ENCODE assay signal across 20 cellular contexts in genomic region chr16:22388101-22388644, GRCh38. TPM values are rescaled to one million over a fixed set of nuclear protein-coding genes. Genes with fewer than 3 reads are reported as not detected.
A peak's percentile ranks its signal among the peaks of the same experiment; 100 is the strongest.
DNase-seq lines count a peak whose midpoint lies in the region; TF ChIP-seq lines count a peak whose summit lies in the region.
"Had no signal": no experiment of that assay in that cellular context is flagged by ENCODE, and none has a peak within 500 bp of the region (broad histone marks: within the 10 kb centered on the region; RNA-seq: fewer than 3 reads in every experiment).

No MANE protein-coding gene starts in this region.

- H3K4me1 ChIP-seq in BE2C: no peaks in the 10 kb centered on the region
- H3K4me1 ChIP-seq: suprapubic skin had no signal

- no peaks in the 10 kb centered on the region for H3K9me3 ChIP-seq in BE2C
- H3K9me3 ChIP-seq: suprapubic skin had no signal

- no peak overlapping the region for H3K4me3 ChIP-seq in BE2C (ENCODE audit: low read depth, low read length)
- H3K4me3 ChIP-seq: cardiac muscle cell, skin epidermis, suprapubic skin had no signal

- H3K27me3 ChIP-seq in BE2C: no peaks in the 10 kb centered on the region
- H3K27me3 ChIP-seq: cardiac muscle cell, suprapubic skin had no signal

- DNase-seq in DMS53 (lab: John Stamatoyannopoulos, UW) (peak; percentile 54), DMS53 treated with DMSO at 0.1 percent for 48 hours (lab: John Stamatoyannopoulos, UW; ENCODE audit: unreplicated experiment) (no peak), NCI-H1417 (lab: John Stamatoyannopoulos, UW) (peak; percentile 9 to 89 (median 55)), OCI-M1 (lab: John Stamatoyannopoulos, UW) (peak; percentile 44), iris pigment epithelial cell (ENCODE audit: low read depth) (peak; percentile 28), NCI-H2107 (lab: John Stamatoyannopoulos, UW) (no peak), BE2C (no peak), GDM1 (lab: John Stamatoyannopoulos, UW) (no peak)
- DNase-seq: activated CD4-positive, alpha-beta T cell treated with anti-CD3 and anti-CD28 coated beads for 1 hour; activated naive CD4-positive, alpha-beta T cell treated with Interleukin-2 at 50 U/mL for 16 hours; activated T-cell treated with anti-CD3 and anti-CD28 coated beads, Interleukin-2, amount 50 U/mL, for 4 hours; glutamatergic neuron; Kasumi-1; left cardiac atrium; NCI-H446 treated with DMSO at 0.1 percent for 48 hours; stimulated activated CD4-positive, alpha-beta T cell treated with anti-CD3 and anti-CD28 coated beads, Interleukin-2, amount 100 ng/mL, for 24 hours; T1000 had no signal

- no peak for TF ChIP-seq CTCF in BE2C (IDR thresholded peaks at IDR 0.05; ENCODE audit: low read depth, low read length)

- no peaks in the 10 kb centered on the region for H3K36me3 ChIP-seq in BE2C
- H3K36me3 ChIP-seq: cardiac muscle cell, suprapubic skin had no signal

RNA-seq across cellular contexts. Expression of gene CDR2, which starts 13.8 kb away (rescaled TPM):
- 18.9 TPM for polyA plus RNA-seq in BE2C (2012; ENCODE audit: insufficient read depth, insufficient read length, low read depth)

Comparison
In these comparisons a context has a peak if more than half of its experiments do, and no peak if none do; other contexts are left out.
1. DNase-seq: peak in DMS53 (single experiment), NCI-H1417 (3 of 3), OCI-M1 (single experiment) and iris pigment epithelial cell (single experiment); none in DMS53 treated with DMSO at 0.1 percent for 48 hours (single experiment), NCI-H2107 (single experiment), BE2C (single experiment) and GDM1 (single experiment).